Comparison of ENCODE assay signal across 20 cellular contexts in the genomic region with DNA sequence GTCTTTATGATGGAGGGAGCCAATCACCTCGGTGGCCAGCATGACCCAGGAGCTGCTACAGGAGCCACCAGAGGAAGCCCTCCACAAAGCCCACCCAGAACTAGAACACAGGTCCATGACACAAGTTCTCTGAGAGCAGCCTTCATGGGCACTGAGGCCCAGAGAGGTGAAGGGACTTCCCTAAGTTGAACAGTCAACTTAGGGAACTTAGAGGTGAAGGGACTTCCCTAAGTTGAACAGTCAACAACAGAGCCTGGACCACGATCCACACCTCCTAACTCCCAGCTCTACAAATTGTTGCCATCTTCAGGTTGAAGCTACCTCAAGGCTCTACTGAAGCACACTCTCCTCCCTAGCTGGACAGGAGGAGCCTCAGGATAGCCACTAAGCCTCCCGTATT.
A peak's percentile ranks its signal among the peaks of the same experiment; 100 is the strongest.
DNase-seq lines count a peak whose midpoint lies in the region; ATAC-seq and TF ChIP-seq lines count a peak whose summit lies in the region.
"Had no signal": no experiment of that assay in that cellular context is flagged by ENCODE, and none has a peak within 500 bp of the region (broad histone marks: within the 10 kb centered on the region; RNA-seq: fewer than 3 reads in every experiment).

No MANE protein-coding gene starts in this region.

- CTCF ChIA-PET in RWPE1 (lab: Yijun Ruan, JAX): no interaction called here

- H3K27ac Mint-ChIP-seq in activated naive CD8-positive, alpha-beta T cell treated with anti-CD3 and anti-CD28 coated beads, Interleukin-2, amount 50 U/mL, for 24 hours: no peak overlapping the region
- no peak overlapping the region for H3K27ac Mint-ChIP-seq in activated naive CD8-positive, alpha-beta T cell treated with anti-CD3 and anti-CD28 coated beads for 36 hours
- no peak overlapping the region for H3K27ac Mint-ChIP-seq in T-helper 17 cell
- H3K27ac Mint-ChIP-seq in stimulated activated naive CD8-positive, alpha-beta T cell treated with anti-CD3 and anti-CD28 coated beads, Interleukin-15, amount 100 ng/mL, for 72 hours: peak overlapping the region in 1 of 2 donors; percentile 3
- H3K27ac Mint-ChIP-seq: CD4-positive, CD25-positive, alpha-beta regulatory T cell had no signal

- ATAC-seq in activated naive CD8-positive, alpha-beta T cell treated with anti-CD3 and anti-CD28 coated beads, Interleukin-2, amount 50 U/mL, for 24 hours: peak; percentile 82
- peak; percentile 85 for ATAC-seq in HG02610 (IDR thresholded peaks at IDR 0.05; ENCODE audit: unreplicated experiment)
- ATAC-seq in T-helper 17 cell: peak; percentile 27
- ATAC-seq in stimulated activated naive CD8-positive, alpha-beta T cell treated with anti-CD3 and anti-CD28 coated beads, Interleukin-15, amount 100 ng/mL, for 72 hours: peak; percentile 95
- ATAC-seq: K562, Right ventricle myocardium inferior had no signal

- H3K9me3 Mint-ChIP-seq in activated naive CD8-positive, alpha-beta T cell treated with anti-CD3 and anti-CD28 coated beads, Interleukin-2, amount 50 U/mL, for 24 hours: peaks cover 4% of the 10 kb centered on the region
- no peaks in the 10 kb centered on the region for H3K9me3 Mint-ChIP-seq in activated naive CD8-positive, alpha-beta T cell treated with anti-CD3 and anti-CD28 coated beads for 36 hours
- H3K9me3 Mint-ChIP-seq in stimulated activated naive CD8-positive, alpha-beta T cell treated with anti-CD3 and anti-CD28 coated beads, Interleukin-15, amount 100 ng/mL, for 72 hours: peaks cover 0 to 10% of the 10 kb centered on the region in 2 donors

- H3K4me3 Mint-ChIP-seq in activated naive CD8-positive, alpha-beta T cell treated with anti-CD3 and anti-CD28 coated beads, Interleukin-2, amount 50 U/mL, for 24 hours: no peak overlapping the region
- no peak overlapping the region for H3K4me3 Mint-ChIP-seq in activated naive CD8-positive, alpha-beta T cell treated with anti-CD3 and anti-CD28 coated beads for 36 hours
- H3K4me3 Mint-ChIP-seq in T-helper 17 cell: no peak overlapping the region
- no peak overlapping the region for H3K4me3 Mint-ChIP-seq in stimulated activated naive CD8-positive, alpha-beta T cell treated with anti-CD3 and anti-CD28 coated beads, Interleukin-15, amount 100 ng/mL, for 72 hours

- no peaks in the 10 kb centered on the region for H3K36me3 Mint-ChIP-seq in activated naive CD8-positive, alpha-beta T cell treated with anti-CD3 and anti-CD28 coated beads, Interleukin-2, amount 50 U/mL, for 24 hours (ENCODE audit: low read depth)
- H3K36me3 Mint-ChIP-seq in activated naive CD8-positive, alpha-beta T cell treated with anti-CD3 and anti-CD28 coated beads for 36 hours: no peaks in the 10 kb centered on the region
- H3K36me3 Mint-ChIP-seq in T-helper 17 cell (ENCODE audit: low read depth): no peaks in the 10 kb centered on the region
- H3K36me3 Mint-ChIP-seq: CD4-positive, CD25-positive, alpha-beta regulatory T cell had no signal

- DNase-seq in activated naive CD8-positive, alpha-beta T cell treated with anti-CD3 and anti-CD28 coated beads, Interleukin-2, amount 50 U/mL, for 24 hours: no peak
- DNase-seq in activated naive CD8-positive, alpha-beta T cell treated with anti-CD3 and anti-CD28 coated beads for 36 hours: no peak
- DNase-seq in T-helper 17 cell: no peak
- peak in 1 of 2 donors; percentile 18 for DNase-seq in stimulated activated naive CD8-positive, alpha-beta T cell treated with anti-CD3 and anti-CD28 coated beads, Interleukin-15, amount 100 ng/mL, for 72 hours
- DNase-seq in NK-92 treated with Interleukin-12 subunit alpha and Interleukin-12 subunit beta, amount 100 ng/mL, for 24 hours (lab: John Stamatoyannopoulos, UW): no peak
- no peak for DNase-seq in DMS 273 (lab: John Stamatoyannopoulos, UW; ENCODE audit: unreplicated experiment)
- DNase-seq in RWPE1 (ENCODE audit: low spot score): no peak
- DNase-seq: AML-193; CD4-positive, CD25-positive, alpha-beta regulatory T cell; NCI-H1092; NCI-H1694; NCI-H2107; NCI-H345; NCI-H69; PC-9 had no signal

- POLR2A ChIA-PET in RWPE1 (lab: Yijun Ruan, JAX; ENCODE audit: low non-redundant PET): no interaction called here

- H3K27ac ChIP-seq in RWPE1: no peak overlapping the region
- H3K27ac ChIP-seq: HL-60, PC-9, SK-N-MC had no signal

- peaks cover 5% of the 10 kb centered on the region for H3K27me3 Mint-ChIP-seq in activated naive CD8-positive, alpha-beta T cell treated with anti-CD3 and anti-CD28 coated beads, Interleukin-2, amount 50 U/mL, for 24 hours
- peaks cover 9% of the 10 kb centered on the region for H3K27me3 Mint-ChIP-seq in activated naive CD8-positive, alpha-beta T cell treated with anti-CD3 and anti-CD28 coated beads for 36 hours
- no peaks in the 10 kb centered on the region for H3K27me3 Mint-ChIP-seq in T-helper 17 cell
- H3K27me3 Mint-ChIP-seq in stimulated activated naive CD8-positive, alpha-beta T cell treated with anti-CD3 and anti-CD28 coated beads, Interleukin-15, amount 100 ng/mL, for 72 hours: no peaks in the 10 kb centered on the region

- H3K9me3 ChIP-seq in T-helper 17 cell (ENCODE audit: control insufficient read depth, low read length, poor library complexity, severe bottlenecking): no peaks in the 10 kb centered on the region

- no peak for TF ChIP-seq CTCF in RWPE1 (conservative IDR thresholded peaks at IDR 0.05; ENCODE audit: low read depth)

- H3K4me1 Mint-ChIP-seq in activated naive CD8-positive, alpha-beta T cell treated with anti-CD3 and anti-CD28 coated beads, Interleukin-2, amount 50 U/mL, for 24 hours: peaks cover 6% of the 10 kb centered on the region
- no peaks in the 10 kb centered on the region for H3K4me1 Mint-ChIP-seq in activated naive CD8-positive, alpha-beta T cell treated with anti-CD3 and anti-CD28 coated beads for 36 hours
- H3K4me1 Mint-ChIP-seq in T-helper 17 cell: peaks cover 4% of the 10 kb centered on the region
- H3K4me1 Mint-ChIP-seq in stimulated activated naive CD8-positive, alpha-beta T cell treated with anti-CD3 and anti-CD28 coated beads, Interleukin-15, amount 100 ng/mL, for 72 hours: peaks cover 19% of the 10 kb centered on the region

Comparison
In these comparisons a context has a peak if more than half of its experiments do, and no peak if none do; other contexts are left out.
1. ATAC-seq: peak in every context shown above with its lines; median percentile 95 in stimulated activated naive CD8-positive, alpha-beta T cell treated with anti-CD3 and anti-CD28 coated beads, Interleukin-15, amount 100 ng/mL, for 72 hours; 85 in HG02610; 82 in activated naive CD8-positive, alpha-beta T cell treated with anti-CD3 and anti-CD28 coated beads, Interleukin-2, amount 50 U/mL, for 24 hours; 27 in T-helper 17 cell.